In genomic region chr1:48530727-48531351, GRCh38 we compare ENCODE assay signal across 8 cellular contexts. TPM values are rescaled to one million over a fixed set of nuclear protein-coding genes. Genes with fewer than 3 reads are reported as not detected.
DNase-seq lines count a peak whose midpoint lies in the region; ATAC-seq, FAIRE-seq and TF ChIP-seq lines count a peak whose summit lies in the region.

No MANE protein-coding gene starts in this region.

- FAIRE-seq in A549 (lab: Jason Lieb, UNC) = no peak

- no peaks in the 10 kb centered on the region for H3K9me3 ChIP-seq in A549
- H3K9me3 ChIP-seq in right cardiac atrium (ENCODE audit: control insufficient read depth, low read length) = no peaks in the 10 kb centered on the region

- POLR2A ChIA-PET in A549 (lab: Yijun Ruan, JAX) = no interaction called here

- H3K27ac ChIP-seq in A549 (no peak overlapping the region), right cardiac atrium (ENCODE audit: low read length) (no peak overlapping the region)

- TF ChIP-seq RAD21 in A549 (conservative IDR thresholded peaks at IDR 0.05 in 1 of 2, IDR thresholded peaks at IDR 0.05 in 1 of 2) = peak; percentile 24 to 42; a peak in 2 of 5 replicates

- H3K4me3 ChIP-seq in A549 (no peak overlapping the region), GM12864 (ENCODE audit: low read depth, low read length) (no peak overlapping the region), right cardiac atrium (ENCODE audit: low read length) (no peak overlapping the region)

- H3K4me2 ChIP-seq in A549 = no peak overlapping the region

- intact Hi-C loops in right cardiac atrium (cut with DNase I) = no loop called here

- no peak for TF ChIP-seq EP300 in A549 (IDR thresholded peaks at IDR 0.05)

- DNase-seq in A549 (ENCODE audit: low read depth in 1 of 2, low spot score in 1 of 2) (peak; percentile 36 to 47), GM12864 (ENCODE audit: low read depth) (no peak), NCI-H1930 (lab: John Stamatoyannopoulos, UW) (peak; percentile 50 to 77), right cardiac atrium (peak in 2 of 3 donors; percentile 51 to 57), OCI-M2 (lab: John Stamatoyannopoulos, UW; ENCODE audit: unreplicated experiment) (no peak)
- peak; percentile 84 for DNase-seq in activated CD8-positive, alpha-beta memory T cell treated with anti-CD3 and anti-CD28 coated beads, Interleukin-2, amount 50 U/mL, for 48 hours
- peak; percentile 3 for DNase-seq in stimulated activated CD4-positive, alpha-beta T cell treated with anti-CD3 and anti-CD28 coated beads, Interleukin-12 subunit alpha, Interleukin-12 subunit beta, amount 100 ng/mL, for 4 hours

- no peak for TF ChIP-seq POLR2A in A549 (IDR thresholded peaks at IDR 0.05; ENCODE audit: low read length)

- H3K4me1 ChIP-seq in A549 (no peaks in the 10 kb centered on the region), right cardiac atrium (ENCODE audit: control insufficient read depth, insufficient read depth, low read length) (no peaks in the 10 kb centered on the region)

- peak; percentile 64 to 89; a peak in 5 of 6 replicates for ATAC-seq in A549
- ATAC-seq in HG02884 (IDR thresholded peaks at IDR 0.05; ENCODE audit: unreplicated experiment) = peak; percentile 84
- peak in 1 of 2 donors; percentile 35 for ATAC-seq in right cardiac atrium

- TF ChIP-seq CTCF in A549 (IDR thresholded peaks at IDR 0.05) = peak; percentile 36
- TF ChIP-seq CTCF in GM12864 (IDR thresholded peaks at IDR 0.05; ENCODE audit: low read depth, low read length, missing control alignments) = peak; percentile 88

- CTCF ChIA-PET in A549 (lab: Yijun Ruan, JAX) = interaction anchor here (0.7 to 2.0 kb wide), 5 partner anchors 9 to 421 kb away, joined by 3 to 5 read pairs (median 3); no protein-coding TSS in a partner anchor

- no peaks in the 10 kb centered on the region for H3K27me3 ChIP-seq in right cardiac atrium (ENCODE audit: control insufficient read depth, insufficient read depth)

- 10% methylated on average over 2 of the region's 2 CpGs for WGBS in A549 (ENCODE audit: missing lambda C conversion rate)
- WGBS in right cardiac atrium = 3% methylated on average over 2 of the region's 2 CpGs

TF ChIP-seq in A549, 52 proteins besides CTCF, POLR2A, EP300 and RAD21:
- TF ChIP-seq HOXA7 (CRISPR knock-in tag; IDR thresholded peaks at IDR 0.05) (no peak), HOXB13 (CRISPR knock-in tag; IDR thresholded peaks at IDR 0.05; ENCODE audit: low read depth) (0 out of 2 replicates have a peak, but pooled peaks have one; percentile 55), E2F6 (IDR thresholded peaks at IDR 0.05; ENCODE audit: borderline replicate concordance, low read depth) (no peak), JUNB (IDR thresholded peaks at IDR 0.05) (no peak), ATOH8 (CRISPR knock-in tag; IDR thresholded peaks at IDR 0.05; ENCODE audit: low read depth) (0 out of 2 replicates have a peak, but pooled peaks have one; percentile 28), MAZ (IDR thresholded peaks at IDR 0.05; ENCODE audit: borderline replicate concordance, low read depth, low read length) (no peak), FOSB (CRISPR knock-in tag; IDR thresholded peaks at IDR 0.05) (no peak), NR3C1 (IDR thresholded peaks at IDR 0.05) (no peak), CEBPB (IDR thresholded peaks at IDR 0.05) (no peak), NPAS2 (CRISPR knock-in tag; IDR thresholded peaks at IDR 0.05; ENCODE audit: borderline replicate concordance) (no peak), PBX3 (IDR thresholded peaks at IDR 0.05) (no peak), HES2 (IDR thresholded peaks at IDR 0.05) (no peak), SMC3 (IDR thresholded peaks at IDR 0.05) (no peak), MYC (IDR thresholded peaks at IDR 0.05; ENCODE audit: borderline replicate concordance, low read length) (no peak), HOXB5 (CRISPR knock-in tag; IDR thresholded peaks at IDR 0.05) (no peak), REST (IDR thresholded peaks at IDR 0.05) (peak; percentile 95), RNF2 (IDR thresholded peaks at IDR 0.05; ENCODE audit: borderline replicate concordance, low read depth) (no peak), KDM1A (IDR thresholded peaks at IDR 0.05; ENCODE audit: low read depth) (no peak), EHMT2 (IDR thresholded peaks at IDR 0.05; ENCODE audit: low read depth) (peak; percentile 88)

RNA-seq across cellular contexts. Expression of gene SPATA6, which starts 58.8 kb away (rescaled TPM):
- polyA plus RNA-seq in A549 (2011; rRNA removed) = 2.8 and 3.5 TPM in 2 replicates
- 0.67 and 1.4 TPM in 2 replicates for polyA plus RNA-seq in A549 (2012; cell fraction: cytosol; rRNA removed)
- 0.75 and 1.1 TPM in 2 replicates for polyA plus RNA-seq in A549 (2012; cell fraction: nucleus; rRNA removed)
- 2.1 to 2.6 TPM (median 2.3 TPM) in 3 replicates for polyA plus RNA-seq in A549 (2017; fragmentation: RNase III; extraction: RNeasy Plus Mini Kit Qiagen cat#74134 plus additional on column Dnase treatment)
- 3.4 and 5.0 TPM in 2 replicates for polyA minus RNA-seq in A549 (2011; rRNA and poly(A)+ RNA removed)
- total RNA-seq in right cardiac atrium = 10 to 100 TPM; 13.6 to 20.7 (median 18.8) TPM
- polyA plus RNA-seq in right cardiac atrium = 2.4 TPM

Comparison
In these comparisons a context has a peak if more than half of its experiments do, and no peak if none do; other contexts are left out.
1. DNase-seq: peak in A549 (2 of 2), NCI-H1930 (2 of 2), activated CD8-positive, alpha-beta memory T cell treated with anti-CD3 and anti-CD28 coated beads, Interleukin-2, amount 50 U/mL, for 48 hours (single experiment), right cardiac atrium (2 of 3) and stimulated activated CD4-positive, alpha-beta T cell treated with anti-CD3 and anti-CD28 coated beads, Interleukin-12 subunit alpha, Interleukin-12 subunit beta, amount 100 ng/mL, for 4 hours (single experiment); none in GM12864 (single experiment) and OCI-M2 (single experiment).